Comparison of ENCODE assay signal across 23 cellular contexts in the genomic region with DNA sequence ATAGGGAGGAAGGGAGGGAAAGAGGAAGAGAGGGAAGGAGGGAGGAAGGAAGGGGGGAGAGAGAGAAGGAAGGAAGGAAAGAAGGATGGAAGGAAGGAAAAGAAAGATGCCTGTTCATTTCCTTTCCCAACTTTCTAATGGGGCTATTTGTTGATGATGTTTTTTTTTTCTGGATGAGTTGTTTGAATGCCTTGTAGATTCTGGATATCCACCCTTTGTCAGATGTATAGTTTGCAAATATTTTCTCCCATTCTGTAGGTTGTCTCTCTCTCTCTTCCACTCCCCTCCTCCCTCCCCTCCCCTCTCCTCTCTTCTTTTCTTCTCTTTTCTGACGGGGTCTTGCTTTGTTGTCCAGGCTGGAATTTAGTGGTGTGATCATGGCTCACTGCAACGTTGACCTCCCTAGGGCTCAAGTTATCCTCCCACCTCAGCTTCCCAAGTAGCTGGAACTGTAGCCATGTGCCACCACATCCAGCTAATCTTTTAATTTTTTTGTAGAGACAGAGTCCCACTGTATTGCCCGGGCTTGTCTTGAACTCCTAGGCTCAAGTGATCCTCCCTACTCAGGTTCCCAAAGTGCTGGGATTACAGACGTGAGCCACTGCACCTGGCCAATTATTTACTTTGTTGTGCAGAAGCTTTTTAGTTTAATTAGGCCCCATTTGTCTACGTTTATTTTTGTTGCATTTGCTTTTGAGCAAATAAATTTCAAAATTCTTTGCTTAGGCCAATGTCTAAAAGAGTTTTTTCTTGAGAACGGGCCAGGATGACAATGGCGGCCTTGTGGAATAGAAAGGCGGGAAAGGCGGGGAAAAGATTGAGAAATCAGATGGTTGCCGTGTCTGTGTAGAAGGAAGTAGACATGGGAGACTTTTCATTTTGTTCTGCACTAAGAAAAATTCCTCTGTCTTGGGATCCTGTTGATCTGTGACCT. TPM values are rescaled to one million over a fixed set of nuclear protein-coding genes. Genes with fewer than 3 reads are reported as not detected.
DNase-seq lines count a peak whose midpoint lies in the region; ATAC-seq, FAIRE-seq and TF ChIP-seq lines count a peak whose summit lies in the region.
"Had no signal": no experiment of that assay in that cellular context is flagged by ENCODE, and none has a peak within 500 bp of the region (broad histone marks: within the 10 kb centered on the region; RNA-seq: fewer than 3 reads in every experiment).

No MANE protein-coding gene starts in this region.

- TF ChIP-seq CTCF in bronchial epithelial cell (IDR thresholded peaks at IDR 0.05; ENCODE audit: insufficient read depth, low read length, severe bottlenecking) (no peak), right atrium auricular region (IDR thresholded peaks at IDR 0.05) (no peak)

- H3K36me3 ChIP-seq in bronchial epithelial cell (ENCODE audit: control insufficient read depth, insufficient read depth, low read length) (no peaks in the 10 kb centered on the region), right atrium auricular region (no peaks in the 10 kb centered on the region)
- H3K36me3 ChIP-seq: left lung, thoracic aorta had no signal

- DNase-seq in DMS53 treated with DMSO at 0.1 percent for 48 hours (lab: John Stamatoyannopoulos, UW; ENCODE audit: unreplicated experiment): peak; percentile 10
- DNase-seq in NCI-H146 treated with DMSO at 0.1 percent for 48 hours (lab: John Stamatoyannopoulos, UW; ENCODE audit: unreplicated experiment): peak; percentile 15
- DNase-seq in NCI-H524 treated with DMSO at 0.1 percent for 48 hours (lab: John Stamatoyannopoulos, UW): peak; percentile 81
- peak; percentile 21 for DNase-seq in bronchial epithelial cell (ENCODE audit: low read depth)
- DNase-seq in NOMO-1 treated with dmso at 0.1 percent for 144 hours (lab: John Stamatoyannopoulos, UW; ENCODE audit: unreplicated experiment): no peak
- DNase-seq in right atrium auricular region (ENCODE audit: low spot score): no peak
- DNase-seq in stimulated activated naive CD8-positive, alpha-beta T cell treated with anti-CD3 and anti-CD28 coated beads, Interleukin-15, Interleukin-2, amounts not matched to agents 100 U/mL and 50 U/mL, for 24 hours: no peak
- DNase-seq: activated CD4-positive, alpha-beta memory T cell treated with anti-CD3 and anti-CD28 coated beads for 36 hours; activated naive CD4-positive, alpha-beta T cell treated with anti-CD3 and anti-CD28 coated beads for 36 hours; anterior cingulate cortex; caudate nucleus; DND-41; H9; immature natural killer cell; Kasumi-1; midbrain; NCI-H526 had no signal

- no peak overlapping the region for H3K27ac ChIP-seq in right atrium auricular region
- H3K27ac ChIP-seq: left lung, SK-N-MC, thoracic aorta had no signal

- no peaks in the 10 kb centered on the region for H3K9me3 ChIP-seq in right atrium auricular region
- H3K9me3 ChIP-seq: thoracic aorta had no signal

- no peak for ATAC-seq in stimulated activated naive CD8-positive, alpha-beta T cell treated with anti-CD3 and anti-CD28 coated beads, Interleukin-15, Interleukin-2, amounts not matched to agents 100 U/mL and 50 U/mL, for 24 hours
- ATAC-seq: left lung, Panc1, WTC11 had no signal

- no peak overlapping the region for H3K4me3 ChIP-seq in bronchial epithelial cell (ENCODE audit: low read depth, low read length)
- H3K4me3 ChIP-seq in right atrium auricular region: no peak overlapping the region
- H3K4me3 ChIP-seq: left lung, SK-N-MC, thoracic aorta had no signal

- FAIRE-seq in bronchial epithelial cell (lab: Jason Lieb, UNC): no peak
- FAIRE-seq: GM12892 had no signal

- H3K4me1 ChIP-seq in right atrium auricular region: no peaks in the 10 kb centered on the region
- H3K4me1 ChIP-seq: left lung had no signal

- no peaks in the 10 kb centered on the region for H3K27me3 ChIP-seq in bronchial epithelial cell (ENCODE audit: control insufficient read depth, insufficient read depth, low read length)
- H3K27me3 ChIP-seq in right atrium auricular region: no peaks in the 10 kb centered on the region
- H3K27me3 ChIP-seq: left lung had no signal

RNA-seq across cellular contexts. Expression of a gene that starts 57.3 kb away (rescaled TPM):
- 2.6 TPM in 2 replicates for total RNA-seq in bronchial epithelial cell
- total RNA-seq in right atrium auricular region: 1 to 10 TPM; 3.3 to 5.2 TPM

Comparison
In these comparisons a context has a peak if more than half of its experiments do, and no peak if none do; other contexts are left out.
1. DNase-seq: peak in DMS53 treated with DMSO at 0.1 percent for 48 hours (single experiment), NCI-H146 treated with DMSO at 0.1 percent for 48 hours (single experiment), NCI-H524 treated with DMSO at 0.1 percent for 48 hours (single experiment) and bronchial epithelial cell (single experiment); none in NOMO-1 treated with dmso at 0.1 percent for 144 hours (single experiment), right atrium auricular region (single experiment) and stimulated activated naive CD8-positive, alpha-beta T cell treated with anti-CD3 and anti-CD28 coated beads, Interleukin-15, Interleukin-2, amounts not matched to agents 100 U/mL and 50 U/mL, for 24 hours (single experiment).